Comparison of ENCODE assay signal across 8 cellular contexts in genomic region chr6:28488916-28489365, GRCh38. TPM values are rescaled to one million over a fixed set of nuclear protein-coding genes. Genes with fewer than 3 reads are reported as not detected.
DNase-seq lines count a peak whose midpoint lies in the region; ATAC-seq and TF ChIP-seq lines count a peak whose summit lies in the region.

No MANE protein-coding gene starts in this region.

- intact Hi-C loops in activated naive CD4-positive, alpha-beta T cell treated with anti-CD3 and anti-CD28 coated beads for 36 hours (cut with micrococcal nuclease) = loop anchor here (1.0 to 5.0 kb wide), 3 partner anchors 46 to 352 kb away; partner anchors contain the start of gene ZSCAN23
- intact Hi-C loops in lower leg skin (cut with DNase I; ENCODE audit: low total_unique reads) = no loop called here

- TF ChIP-seq POLR2A in lower leg skin (IDR thresholded peaks at IDR 0.05) = no peak

- no peak for ATAC-seq in natural killer cell treated with Interleukin-12 subunit alpha and Interleukin-12 subunit beta and Interleukin-15 and Interleukin-18, amount 100 ng/mL, for 72 hours
- ATAC-seq in HG03280 (IDR thresholded peaks at IDR 0.05; ENCODE audit: unreplicated experiment) (no peak), GM18907 (IDR thresholded peaks at IDR 0.05; ENCODE audit: unreplicated experiment) (no peak)

- peak; percentile 54 for DNase-seq in activated naive CD4-positive, alpha-beta T cell treated with anti-CD3 and anti-CD28 coated beads for 36 hours
- no peak for DNase-seq in activated naive CD4-positive, alpha-beta T cell treated with Interleukin-2 at 50 U/mL for 16 hours
- DNase-seq in OCI-M1 (lab: John Stamatoyannopoulos, UW) (peak; percentile 95), cerebellar cortex (ENCODE audit: low spot score) (peak; percentile 63), lower leg skin (ENCODE audit: low spot score in 2 of 2) (no peak)
- DNase-seq in natural killer cell treated with Interleukin-12 subunit alpha and Interleukin-12 subunit beta and Interleukin-15 and Interleukin-18, amount 100 ng/mL, for 72 hours (ENCODE audit: low spot score) = no peak

- H3K4me1 Mint-ChIP-seq in activated naive CD4-positive, alpha-beta T cell treated with anti-CD3 and anti-CD28 coated beads for 36 hours (ENCODE audit: low read depth) = peaks cover 23% of the 10 kb centered on the region
- H3K4me1 Mint-ChIP-seq in natural killer cell treated with Interleukin-12 subunit alpha and Interleukin-12 subunit beta and Interleukin-15 and Interleukin-18, amount 100 ng/mL, for 72 hours (ENCODE audit: low read depth in 2 of 2) = peaks cover 18% of the 10 kb centered on the region in 2 donors

- no peak overlapping the region for H3K4me3 ChIP-seq in lower leg skin (ENCODE audit: low read depth, poor library complexity, severe bottlenecking)

- peaks cover 6% of the 10 kb centered on the region for H3K36me3 Mint-ChIP-seq in activated naive CD4-positive, alpha-beta T cell treated with anti-CD3 and anti-CD28 coated beads for 36 hours (ENCODE audit: low read depth)
- H3K36me3 Mint-ChIP-seq in natural killer cell treated with Interleukin-12 subunit alpha and Interleukin-12 subunit beta and Interleukin-15 and Interleukin-18, amount 100 ng/mL, for 72 hours = peaks cover 10% of the 10 kb centered on the region

- peak overlapping the region; percentile 79 for H3K27ac Mint-ChIP-seq in activated naive CD4-positive, alpha-beta T cell treated with anti-CD3 and anti-CD28 coated beads for 36 hours
- peak overlapping the region; percentile 63 to 73 for H3K27ac Mint-ChIP-seq in natural killer cell treated with Interleukin-12 subunit alpha and Interleukin-12 subunit beta and Interleukin-15 and Interleukin-18, amount 100 ng/mL, for 72 hours

- no peak for TF ChIP-seq CTCF in lower leg skin (IDR thresholded peaks at IDR 0.05)

- CTCF ChIA-PET in activated naive CD4-positive, alpha-beta T cell treated with anti-CD3 and anti-CD28 coated beads for 36 hours (lab: Charles Lee) = no interaction called here

- 12 to 20% methylated on average over 14 of the region's 14 CpGs for WGBS in lower leg skin, 2 donors

- peak overlapping the region; percentile 81 for H3K4me3 Mint-ChIP-seq in activated naive CD4-positive, alpha-beta T cell treated with anti-CD3 and anti-CD28 coated beads for 36 hours
- H3K4me3 Mint-ChIP-seq in natural killer cell treated with Interleukin-12 subunit alpha and Interleukin-12 subunit beta and Interleukin-15 and Interleukin-18, amount 100 ng/mL, for 72 hours = peak overlapping the region; percentile 44

- H3K9me3 Mint-ChIP-seq in activated naive CD4-positive, alpha-beta T cell treated with anti-CD3 and anti-CD28 coated beads for 36 hours = no peaks in the 10 kb centered on the region
- H3K9me3 Mint-ChIP-seq in natural killer cell treated with Interleukin-12 subunit alpha and Interleukin-12 subunit beta and Interleukin-15 and Interleukin-18, amount 100 ng/mL, for 72 hours = peaks cover 2% of the 10 kb centered on the region

- peaks cover 56% of the 10 kb centered on the region for H3K27me3 Mint-ChIP-seq in activated naive CD4-positive, alpha-beta T cell treated with anti-CD3 and anti-CD28 coated beads for 36 hours (ENCODE audit: low read depth)
- H3K27me3 Mint-ChIP-seq in natural killer cell treated with Interleukin-12 subunit alpha and Interleukin-12 subunit beta and Interleukin-15 and Interleukin-18, amount 100 ng/mL, for 72 hours = peaks cover 43 to 77% of the 10 kb centered on the region in 2 donors

RNA-seq across cellular contexts. Expression of gene GPX6, which starts 26.7 kb away (rescaled TPM):
- total RNA-seq in activated naive CD4-positive, alpha-beta T cell treated with anti-CD3 and anti-CD28 coated beads for 36 hours = not detected
- not detected for total RNA-seq in natural killer cell treated with Interleukin-12 subunit alpha and Interleukin-12 subunit beta and Interleukin-15 and Interleukin-18, amount 100 ng/mL, for 72 hours
- total RNA-seq in lower leg skin = not detected

RNA-seq across cellular contexts. Expression of gene GPX5, which starts 36.7 kb away (rescaled TPM):
- total RNA-seq in activated naive CD4-positive, alpha-beta T cell treated with anti-CD3 and anti-CD28 coated beads for 36 hours = not detected
- not detected for total RNA-seq in natural killer cell treated with Interleukin-12 subunit alpha and Interleukin-12 subunit beta and Interleukin-15 and Interleukin-18, amount 100 ng/mL, for 72 hours
- total RNA-seq in lower leg skin = not detected

RNA-seq across cellular contexts. Expression of gene ZSCAN23, which starts 45.6 kb away (rescaled TPM):
- 1 to 10 TPM; 1.7 to 2.0 TPM for total RNA-seq in activated naive CD4-positive, alpha-beta T cell treated with anti-CD3 and anti-CD28 coated beads for 36 hours
- 1 to 10 TPM in 1 of 2 donors, under 1 TPM in 1; 0.40 to 1.5 TPM for total RNA-seq in natural killer cell treated with Interleukin-12 subunit alpha and Interleukin-12 subunit beta and Interleukin-15 and Interleukin-18, amount 100 ng/mL, for 72 hours
- 1 to 10 TPM in 1 of 4 donors, under 1 TPM in 2, not detected in 1; 0.25 to 1.2 (median 0.65) TPM for total RNA-seq in lower leg skin

Comparison
In these comparisons a context has a peak if more than half of its experiments do, and no peak if none do; other contexts are left out.
1. DNase-seq: peak in activated naive CD4-positive, alpha-beta T cell treated with anti-CD3 and anti-CD28 coated beads for 36 hours (single experiment), OCI-M1 (single experiment) and cerebellar cortex (single experiment); none in activated naive CD4-positive, alpha-beta T cell treated with Interleukin-2 at 50 U/mL for 16 hours (single experiment), natural killer cell treated with Interleukin-12 subunit alpha and Interleukin-12 subunit beta and Interleukin-15 and Interleukin-18, amount 100 ng/mL, for 72 hours (single experiment) and lower leg skin (0 of 2).